In genomic region chr3:159593927-159594605, GRCh38 we compare ENCODE assay signal across 19 cellular contexts.
"Had no signal": no experiment of that assay in that cellular context is flagged by ENCODE, and none has a peak within 500 bp of the region (broad histone marks: within the 10 kb centered on the region; RNA-seq: fewer than 3 reads in every experiment).

No MANE protein-coding gene starts in this region.

- DNase-seq: activated CD4-positive, alpha-beta T cell treated with anti-CD3 and anti-CD28 coated beads, Interleukin-2, amount 10 ng/mL, durations not matched to agents 7 days and 5 days; activated CD8-positive, alpha-beta memory T cell treated with anti-CD3 and anti-CD28 coated beads, Interleukin-2, amount 50 U/mL, for 48 hours; activated naive CD8-positive, alpha-beta T cell treated with anti-CD3 and anti-CD28 coated beads, Interleukin-2, amount 10 ng/mL, durations not matched to agents 7 days and 5 days; activated T-cell treated with anti-CD3 and anti-CD28 coated beads, Interleukin-2, amount 50 U/mL, for 72 hours; cortex of kidney; effector memory CD8-positive, alpha-beta T cell; naive B cell; pancreas; stimulated activated CD4-positive, alpha-beta T cell treated with anti-CD3 and anti-CD28 coated beads, Interleukin-12 subunit alpha, Interleukin-12 subunit beta, amount 100 ng/mL, for 4 hours; stimulated activated CD4-positive, alpha-beta T cell treated with anti-CD3 and anti-CD28 coated beads, Interleukin-2, amount 100 ng/mL, for 24 hours; T-helper 2 cell; upper lobe of right lung had no signal

- H3K27ac Mint-ChIP-seq: activated CD4-positive, alpha-beta T cell treated with anti-CD3 and anti-CD28 coated beads, Interleukin-2, amount 10 ng/mL, durations not matched to agents 7 days and 5 days; activated naive CD8-positive, alpha-beta T cell treated with anti-CD3 and anti-CD28 coated beads, Interleukin-2, amount 10 ng/mL, durations not matched to agents 7 days and 5 days; activated T-cell treated with anti-CD3 and anti-CD28 coated beads, Interleukin-2, amount 50 U/mL, for 72 hours; brain; effector memory CD8-positive, alpha-beta T cell; naive B cell; stimulated activated effector memory CD8-positive, alpha-beta T cell treated with anti-CD3 and anti-CD28 coated beads, Interleukin-12 subunit alpha, Interleukin-12 subunit beta, amount 100 ng/mL, for 72 hours had no signal

- H3K27me3 ChIP-seq: pancreas, upper lobe of right lung had no signal

- H3K4me1 Mint-ChIP-seq: activated CD4-positive, alpha-beta T cell treated with anti-CD3 and anti-CD28 coated beads, Interleukin-2, amount 10 ng/mL, durations not matched to agents 7 days and 5 days; activated naive CD8-positive, alpha-beta T cell treated with anti-CD3 and anti-CD28 coated beads, Interleukin-2, amount 10 ng/mL, durations not matched to agents 7 days and 5 days; brain; naive B cell; stimulated activated effector memory CD8-positive, alpha-beta T cell treated with anti-CD3 and anti-CD28 coated beads, Interleukin-12 subunit alpha, Interleukin-12 subunit beta, amount 100 ng/mL, for 72 hours had no signal

- H3K4me3 Mint-ChIP-seq: activated CD4-positive, alpha-beta T cell treated with anti-CD3 and anti-CD28 coated beads, Interleukin-2, amount 10 ng/mL, durations not matched to agents 7 days and 5 days; activated naive CD8-positive, alpha-beta T cell treated with anti-CD3 and anti-CD28 coated beads, Interleukin-2, amount 10 ng/mL, durations not matched to agents 7 days and 5 days; activated T-cell treated with anti-CD3 and anti-CD28 coated beads, Interleukin-2, amount 50 U/mL, for 72 hours; brain; effector memory CD8-positive, alpha-beta T cell; naive B cell; stimulated activated effector memory CD8-positive, alpha-beta T cell treated with anti-CD3 and anti-CD28 coated beads, Interleukin-12 subunit alpha, Interleukin-12 subunit beta, amount 100 ng/mL, for 72 hours had no signal

- H3K36me3 Mint-ChIP-seq: activated naive CD8-positive, alpha-beta T cell treated with anti-CD3 and anti-CD28 coated beads, Interleukin-2, amount 10 ng/mL, durations not matched to agents 7 days and 5 days; brain; naive B cell; stimulated activated effector memory CD8-positive, alpha-beta T cell treated with anti-CD3 and anti-CD28 coated beads, Interleukin-12 subunit alpha, Interleukin-12 subunit beta, amount 100 ng/mL, for 72 hours had no signal

- ATAC-seq: activated T-cell treated with anti-CD3 and anti-CD28 coated beads, Interleukin-2, amount 50 U/mL, for 72 hours; effector memory CD8-positive, alpha-beta T cell; left lobe of liver; pancreas; stimulated activated effector memory CD8-positive, alpha-beta T cell treated with anti-CD3 and anti-CD28 coated beads, Interleukin-12 subunit alpha, Interleukin-12 subunit beta, amount 100 ng/mL, for 72 hours; upper lobe of right lung had no signal

- H3K36me3 ChIP-seq: pancreas, thoracic aorta, upper lobe of right lung had no signal

- H3K27me3 Mint-ChIP-seq: activated CD4-positive, alpha-beta T cell treated with anti-CD3 and anti-CD28 coated beads, Interleukin-2, amount 10 ng/mL, durations not matched to agents 7 days and 5 days; activated naive CD8-positive, alpha-beta T cell treated with anti-CD3 and anti-CD28 coated beads, Interleukin-2, amount 10 ng/mL, durations not matched to agents 7 days and 5 days; effector memory CD8-positive, alpha-beta T cell had no signal

- FAIRE-seq: frontal cortex, islet of Langerhans, pancreas, TTC549 had no signal

- H3K4me3 ChIP-seq: pancreas, thoracic aorta, upper lobe of right lung had no signal
